In genomic region chr2:237459226-237459625, GRCh38 we compare ENCODE assay signal across 1 cellular context.
TF ChIP-seq lines count a peak whose summit lies in the region.

No MANE protein-coding gene starts in this region.

TF ChIP-seq in IMR-90, 13 proteins besides CTCF, POLR2A, EP300 and RAD21:
- TF ChIP-seq MAFK (IDR thresholded peaks at IDR 0.05; ENCODE audit: low read depth, low read length) (no peak), ELK1 (IDR thresholded peaks at IDR 0.05; ENCODE audit: borderline replicate concordance, low read depth, low read length) (no peak), BHLHE40 (IDR thresholded peaks at IDR 0.05; ENCODE audit: low read depth, low read length) (no peak), SMC3 (IDR thresholded peaks at IDR 0.05; ENCODE audit: low read depth, low read length) (no peak), CEBPB (IDR thresholded peaks at IDR 0.05; ENCODE audit: low read depth, low read length) (no peak)
TF ChIP-seq in IMR-90: peak in this region for 0.
